8 cellular contexts compared by ENCODE assay signal in the genomic region with DNA sequence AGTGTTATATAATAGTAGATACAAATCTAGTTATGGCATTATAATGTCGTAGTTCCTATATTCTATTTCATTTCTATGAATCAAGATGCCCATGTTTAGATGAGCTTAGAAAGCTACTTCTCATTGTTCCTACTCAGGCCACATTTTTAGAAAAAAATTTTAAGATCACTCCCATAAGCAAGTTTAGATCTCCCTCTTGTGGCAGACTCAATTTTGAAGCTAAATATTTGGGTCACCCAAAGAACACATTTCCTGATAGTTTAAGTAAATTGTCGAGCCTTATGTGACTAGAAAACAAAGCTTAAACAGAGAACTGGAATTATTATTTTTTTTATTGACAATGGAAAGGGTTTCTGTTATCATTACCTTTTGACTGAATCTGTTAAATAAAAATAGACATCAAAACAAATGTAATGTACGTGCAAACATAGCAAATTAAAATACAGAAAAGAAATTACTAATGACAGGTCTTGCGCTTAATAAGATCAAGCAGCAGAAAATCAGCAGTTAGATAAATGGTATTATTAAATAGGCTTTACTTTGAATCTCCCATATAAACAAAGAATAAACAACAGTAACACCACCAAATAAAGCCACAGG.
A peak's percentile ranks its signal among the peaks of the same experiment; 100 is the strongest.
DNase-seq lines count a peak whose midpoint lies in the region; ATAC-seq and TF ChIP-seq lines count a peak whose summit lies in the region.

No MANE protein-coding gene starts in this region.

- H3K27me3 ChIP-seq in testis, result no peaks in the 10 kb centered on the region

- H3K9me3 ChIP-seq in testis, result no peaks in the 10 kb centered on the region

- intact Hi-C loops in testis (cut with DNase I; ENCODE audit: low total_unique reads), result no loop called here

- no peaks in the 10 kb centered on the region for H3K4me1 ChIP-seq in testis

- 59 to 61% methylated on average over 4 of the region's 4 CpGs for WGBS in testis, 2 donors

- no peaks in the 10 kb centered on the region for H3K36me3 ChIP-seq in testis (ENCODE audit: low read depth, missing control alignments)

- no peak for TF ChIP-seq POLR2A in testis (IDR thresholded peaks at IDR 0.05)

- no peak for ATAC-seq in GM19035 (IDR thresholded peaks at IDR 0.05; ENCODE audit: unreplicated experiment)
- no peak for ATAC-seq in HG02870 (IDR thresholded peaks at IDR 0.05; ENCODE audit: unreplicated experiment)

- H3K4me3 ChIP-seq in fibroblast of pulmonary artery (replicated peaks; ENCODE audit: low read depth, low read length) (no peak overlapping the region), testis (no peak overlapping the region)

- no peak overlapping the region for H3K27ac ChIP-seq in testis

- DNase-seq in DMS53 (lab: John Stamatoyannopoulos, UW), result peak; percentile 91
- peak; percentile 48 for DNase-seq in LoVo (ENCODE audit: low spot score)
- DNase-seq in RKO (ENCODE audit: low spot score), result peak; percentile 75
- peak; percentile 71 for DNase-seq in fibroblast of pulmonary artery (ENCODE audit: low read depth)
- DNase-seq in testis, result no peak
- DNase-seq in nucleus accumbens (lab: John Stamatoyannopoulos, UW), result no peak

- TF ChIP-seq CTCF in fibroblast of pulmonary artery (IDR thresholded peaks at IDR 0.05; ENCODE audit: low read length, missing control alignments) (peak; percentile 65), testis (IDR thresholded peaks at IDR 0.05) (peak; percentile 12 to 46 (median 40))

Comparison
In these comparisons a context has a peak if more than half of its experiments do, and no peak if none do; other contexts are left out.
1. DNase-seq: peak in DMS53 (single experiment), LoVo (single experiment), RKO (single experiment) and fibroblast of pulmonary artery (single experiment); none in testis (single experiment) and nucleus accumbens (0 of 56).